In the genomic region with DNA sequence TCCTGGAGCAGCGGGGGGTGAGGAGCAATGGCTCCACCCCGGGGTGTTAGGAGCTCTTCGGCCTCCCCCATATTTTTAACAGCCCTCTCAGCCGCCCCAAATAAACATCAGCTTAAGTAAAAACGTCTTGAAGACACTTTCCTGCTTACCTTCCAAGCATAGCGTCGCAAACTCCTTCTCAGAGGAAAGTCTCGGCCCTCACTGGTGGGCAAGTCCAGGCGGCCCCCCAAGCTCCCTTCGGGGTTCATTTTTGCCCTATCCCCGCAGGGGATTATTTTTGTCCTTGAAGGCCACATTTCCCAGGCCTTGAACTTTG, we compare ENCODE assay signal across 8 cellular contexts. TPM values are rescaled to one million over a fixed set of nuclear protein-coding genes. Genes with fewer than 3 reads are reported as not detected.
DNase-seq lines count a peak whose midpoint lies in the region; ATAC-seq and TF ChIP-seq lines count a peak whose summit lies in the region.

No MANE protein-coding gene starts in this region.

- peak overlapping the region; percentile 90 for H3K4me3 ChIP-seq in GM12865 (ENCODE audit: low read depth, low read length)
- H3K4me3 ChIP-seq in fibroblast of mammary gland (ENCODE audit: control insufficient read depth, low read depth, low read length) = peak overlapping the region; percentile 23
- peak overlapping the region; percentile 57 for H3K4me3 ChIP-seq in retinal pigment epithelial cell (ENCODE audit: low read length)

- TF ChIP-seq CTCF in GM12865 (IDR thresholded peaks at IDR 0.05; ENCODE audit: insufficient read depth, low read depth, low read length, missing control alignments) = no peak
- no peak for TF ChIP-seq CTCF in fibroblast of mammary gland (conservative IDR thresholded peaks at IDR 0.05; ENCODE audit: control insufficient read depth, insufficient read depth, low read depth, low read length)
- no peak for TF ChIP-seq CTCF in retinal pigment epithelial cell (conservative IDR thresholded peaks at IDR 0.05; ENCODE audit: low read depth, low read length)

- ATAC-seq in GM18502 (IDR thresholded peaks at IDR 0.05; ENCODE audit: poor library complexity, unreplicated experiment) = no peak
- ATAC-seq in GM19397 (IDR thresholded peaks at IDR 0.05; ENCODE audit: unreplicated experiment) = no peak

- DNase-seq in GM12865 (ENCODE audit: low read depth) (peak; percentile 46), RKO (ENCODE audit: low spot score) (peak; percentile 62), fibroblast of mammary gland (ENCODE audit: low read depth) (no peak), retinal pigment epithelial cell (ENCODE audit: low read depth) (no peak), ureter (ENCODE audit: low spot score) (no peak), dedifferentiated amniotic fluid mesenchymal stem cell (ENCODE audit: extremely low spot score) (no peak)

RNA-seq across cellular contexts. Expression of gene RBM38, which starts 0.9 kb away (rescaled TPM):
- total RNA-seq in ureter = 18.2 TPM

RNA-seq across cellular contexts. Expression of gene RAE1, which starts 41.0 kb away (rescaled TPM):
- 26.3 TPM for total RNA-seq in ureter

Comparison
In these comparisons a context has a peak if more than half of its experiments do, and no peak if none do; other contexts are left out.
1. DNase-seq: peak in GM12865 (single experiment) and RKO (single experiment); none in fibroblast of mammary gland (single experiment), retinal pigment epithelial cell (single experiment), ureter (single experiment) and dedifferentiated amniotic fluid mesenchymal stem cell (single experiment).
2. H3K4me3 ChIP-seq: peak in every context shown above with its lines; median percentile 90 in GM12865; 57 in retinal pigment epithelial cell; 23 in fibroblast of mammary gland.